ENCODE assay signal across 8 cellular contexts in genomic region chr22:17158568-17159503, GRCh38. TPM values are rescaled to one million over a fixed set of nuclear protein-coding genes. Genes with fewer than 3 reads are reported as not detected.
A peak's percentile ranks its signal among the peaks of the same experiment; 100 is the strongest.
DNase-seq lines count a peak whose midpoint lies in the region; ATAC-seq and TF ChIP-seq lines count a peak whose summit lies in the region.

HDHD5 (minus strand) TSS chr22:17159277; CDS start chr22:17159251, 26 bp downstream.

- no peaks in the 10 kb centered on the region for H3K36me3 ChIP-seq in breast epithelium

- H3K4me3 ChIP-seq in WI38 (ENCODE audit: low read depth, low read length) (peak within 1 kb of the TSS; percentile 67), breast epithelium (peak within 1 kb of the TSS; percentile 66 to 71 (median 70)), skin epidermis (peak within 1 kb of the TSS; percentile 62 to 88 (median 73))

- H3K9me3 ChIP-seq in breast epithelium: no peaks in the 10 kb centered on the region

- intact Hi-C loops in breast epithelium (cut with DNase I; ENCODE audit: low total_unique reads): no loop called here

- ATAC-seq in GM18861 (IDR thresholded peaks at IDR 0.05; ENCODE audit: unreplicated experiment) (peak; percentile 60), HG03097 (IDR thresholded peaks at IDR 0.05; ENCODE audit: low FRiP score, unreplicated experiment) (peak; percentile 74)

- no peaks in the 10 kb centered on the region for H3K4me1 ChIP-seq in breast epithelium

- TF ChIP-seq POLR2A in breast epithelium (IDR thresholded peaks at IDR 0.05): no peak

- DNase-seq in NCI-H2196 (lab: John Stamatoyannopoulos, UW; ENCODE audit: unreplicated experiment) (peak; percentile 85), breast epithelium (ENCODE audit: low spot score in 2 of 2) (peak; percentile 77 to 86), iPS-NIHi11 (ENCODE audit: low spot score) (peak; percentile 93)

- H3K27ac ChIP-seq in 22Rv1 (peak within 1 kb of the TSS; percentile 92), breast epithelium (peak within 1 kb of the TSS; percentile 79 to 88), skin epidermis (peak within 1 kb of the TSS; percentile 43 to 93 (median 83))

- no peak for TF ChIP-seq CTCF in 22Rv1 (IDR thresholded peaks at IDR 0.05)
- no peak for TF ChIP-seq CTCF in WI38 (IDR thresholded peaks at IDR 0.05; ENCODE audit: low read depth, low read length)
- no peak for TF ChIP-seq CTCF in breast epithelium (IDR thresholded peaks at IDR 0.05)

- no peaks in the 10 kb centered on the region for H3K27me3 ChIP-seq in breast epithelium

RNA-seq across cellular contexts. Expression of gene HDHD5, which starts in this region (rescaled TPM):
- 10 to 100 TPM; 42.0 to 54.4 (median 53.8) TPM for total RNA-seq in breast epithelium

Comparison
In these comparisons a context has a peak if more than half of its experiments do, and no peak if none do; other contexts are left out.
1. Peak in every context shown above with its lines: DNase-seq, ATAC-seq, H3K4me3 ChIP-seq and H3K27ac ChIP-seq.